In genomic region chrX:121869876-121870477, GRCh38 we compare ENCODE assay signal across 1 cellular context.
TF ChIP-seq lines count a peak whose summit lies in the region.

No MANE protein-coding gene starts in this region.

TF ChIP-seq in GM23338, 12 proteins besides CTCF, POLR2A, EP300 and RAD21 (continued from another document):
- TF ChIP-seq, protein P1, sequence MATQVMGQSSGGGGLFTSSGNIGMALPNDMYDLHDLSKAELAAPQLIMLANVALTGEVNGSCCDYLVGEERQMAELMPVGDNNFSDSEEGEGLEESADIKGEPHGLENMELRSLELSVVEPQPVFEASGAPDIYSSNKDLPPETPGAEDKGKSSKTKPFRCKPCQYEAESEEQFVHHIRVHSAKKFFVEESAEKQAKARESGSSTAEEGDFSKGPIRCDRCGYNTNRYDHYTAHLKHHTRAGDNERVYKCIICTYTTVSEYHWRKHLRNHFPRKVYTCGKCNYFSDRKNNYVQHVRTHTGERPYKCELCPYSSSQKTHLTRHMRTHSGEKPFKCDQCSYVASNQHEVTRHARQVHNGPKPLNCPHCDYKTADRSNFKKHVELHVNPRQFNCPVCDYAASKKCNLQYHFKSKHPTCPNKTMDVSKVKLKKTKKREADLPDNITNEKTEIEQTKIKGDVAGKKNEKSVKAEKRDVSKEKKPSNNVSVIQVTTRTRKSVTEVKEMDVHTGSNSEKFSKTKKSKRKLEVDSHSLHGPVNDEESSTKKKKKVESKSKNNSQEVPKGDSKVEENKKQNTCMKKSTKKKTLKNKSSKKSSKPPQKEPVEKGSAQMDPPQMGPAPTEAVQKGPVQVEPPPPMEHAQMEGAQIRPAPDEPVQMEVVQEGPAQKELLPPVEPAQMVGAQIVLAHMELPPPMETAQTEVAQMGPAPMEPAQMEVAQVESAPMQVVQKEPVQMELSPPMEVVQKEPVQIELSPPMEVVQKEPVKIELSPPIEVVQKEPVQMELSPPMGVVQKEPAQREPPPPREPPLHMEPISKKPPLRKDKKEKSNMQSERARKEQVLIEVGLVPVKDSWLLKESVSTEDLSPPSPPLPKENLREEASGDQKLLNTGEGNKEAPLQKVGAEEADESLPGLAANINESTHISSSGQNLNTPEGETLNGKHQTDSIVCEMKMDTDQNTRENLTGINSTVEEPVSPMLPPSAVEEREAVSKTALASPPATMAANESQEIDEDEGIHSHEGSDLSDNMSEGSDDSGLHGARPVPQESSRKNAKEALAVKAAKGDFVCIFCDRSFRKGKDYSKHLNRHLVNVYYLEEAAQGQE (IDR thresholded peaks at IDR 0.05; ENCODE audit: unreplicated experiment), result no peak
- TF ChIP-seq ZNF114 (CRISPR knock-in tag; IDR thresholded peaks at IDR 0.05) (no peak), POLR2AphosphoS5 (IDR thresholded peaks at IDR 0.05; ENCODE audit: low read depth) (no peak), EZH2phosphoT487 (IDR thresholded peaks at IDR 0.05; ENCODE audit: unreplicated experiment) (no peak), CREB1 (CRISPR knock-in tag; IDR thresholded peaks at IDR 0.05; ENCODE audit: low read depth) (no peak)
- TF ChIP-seq, protein P2, sequence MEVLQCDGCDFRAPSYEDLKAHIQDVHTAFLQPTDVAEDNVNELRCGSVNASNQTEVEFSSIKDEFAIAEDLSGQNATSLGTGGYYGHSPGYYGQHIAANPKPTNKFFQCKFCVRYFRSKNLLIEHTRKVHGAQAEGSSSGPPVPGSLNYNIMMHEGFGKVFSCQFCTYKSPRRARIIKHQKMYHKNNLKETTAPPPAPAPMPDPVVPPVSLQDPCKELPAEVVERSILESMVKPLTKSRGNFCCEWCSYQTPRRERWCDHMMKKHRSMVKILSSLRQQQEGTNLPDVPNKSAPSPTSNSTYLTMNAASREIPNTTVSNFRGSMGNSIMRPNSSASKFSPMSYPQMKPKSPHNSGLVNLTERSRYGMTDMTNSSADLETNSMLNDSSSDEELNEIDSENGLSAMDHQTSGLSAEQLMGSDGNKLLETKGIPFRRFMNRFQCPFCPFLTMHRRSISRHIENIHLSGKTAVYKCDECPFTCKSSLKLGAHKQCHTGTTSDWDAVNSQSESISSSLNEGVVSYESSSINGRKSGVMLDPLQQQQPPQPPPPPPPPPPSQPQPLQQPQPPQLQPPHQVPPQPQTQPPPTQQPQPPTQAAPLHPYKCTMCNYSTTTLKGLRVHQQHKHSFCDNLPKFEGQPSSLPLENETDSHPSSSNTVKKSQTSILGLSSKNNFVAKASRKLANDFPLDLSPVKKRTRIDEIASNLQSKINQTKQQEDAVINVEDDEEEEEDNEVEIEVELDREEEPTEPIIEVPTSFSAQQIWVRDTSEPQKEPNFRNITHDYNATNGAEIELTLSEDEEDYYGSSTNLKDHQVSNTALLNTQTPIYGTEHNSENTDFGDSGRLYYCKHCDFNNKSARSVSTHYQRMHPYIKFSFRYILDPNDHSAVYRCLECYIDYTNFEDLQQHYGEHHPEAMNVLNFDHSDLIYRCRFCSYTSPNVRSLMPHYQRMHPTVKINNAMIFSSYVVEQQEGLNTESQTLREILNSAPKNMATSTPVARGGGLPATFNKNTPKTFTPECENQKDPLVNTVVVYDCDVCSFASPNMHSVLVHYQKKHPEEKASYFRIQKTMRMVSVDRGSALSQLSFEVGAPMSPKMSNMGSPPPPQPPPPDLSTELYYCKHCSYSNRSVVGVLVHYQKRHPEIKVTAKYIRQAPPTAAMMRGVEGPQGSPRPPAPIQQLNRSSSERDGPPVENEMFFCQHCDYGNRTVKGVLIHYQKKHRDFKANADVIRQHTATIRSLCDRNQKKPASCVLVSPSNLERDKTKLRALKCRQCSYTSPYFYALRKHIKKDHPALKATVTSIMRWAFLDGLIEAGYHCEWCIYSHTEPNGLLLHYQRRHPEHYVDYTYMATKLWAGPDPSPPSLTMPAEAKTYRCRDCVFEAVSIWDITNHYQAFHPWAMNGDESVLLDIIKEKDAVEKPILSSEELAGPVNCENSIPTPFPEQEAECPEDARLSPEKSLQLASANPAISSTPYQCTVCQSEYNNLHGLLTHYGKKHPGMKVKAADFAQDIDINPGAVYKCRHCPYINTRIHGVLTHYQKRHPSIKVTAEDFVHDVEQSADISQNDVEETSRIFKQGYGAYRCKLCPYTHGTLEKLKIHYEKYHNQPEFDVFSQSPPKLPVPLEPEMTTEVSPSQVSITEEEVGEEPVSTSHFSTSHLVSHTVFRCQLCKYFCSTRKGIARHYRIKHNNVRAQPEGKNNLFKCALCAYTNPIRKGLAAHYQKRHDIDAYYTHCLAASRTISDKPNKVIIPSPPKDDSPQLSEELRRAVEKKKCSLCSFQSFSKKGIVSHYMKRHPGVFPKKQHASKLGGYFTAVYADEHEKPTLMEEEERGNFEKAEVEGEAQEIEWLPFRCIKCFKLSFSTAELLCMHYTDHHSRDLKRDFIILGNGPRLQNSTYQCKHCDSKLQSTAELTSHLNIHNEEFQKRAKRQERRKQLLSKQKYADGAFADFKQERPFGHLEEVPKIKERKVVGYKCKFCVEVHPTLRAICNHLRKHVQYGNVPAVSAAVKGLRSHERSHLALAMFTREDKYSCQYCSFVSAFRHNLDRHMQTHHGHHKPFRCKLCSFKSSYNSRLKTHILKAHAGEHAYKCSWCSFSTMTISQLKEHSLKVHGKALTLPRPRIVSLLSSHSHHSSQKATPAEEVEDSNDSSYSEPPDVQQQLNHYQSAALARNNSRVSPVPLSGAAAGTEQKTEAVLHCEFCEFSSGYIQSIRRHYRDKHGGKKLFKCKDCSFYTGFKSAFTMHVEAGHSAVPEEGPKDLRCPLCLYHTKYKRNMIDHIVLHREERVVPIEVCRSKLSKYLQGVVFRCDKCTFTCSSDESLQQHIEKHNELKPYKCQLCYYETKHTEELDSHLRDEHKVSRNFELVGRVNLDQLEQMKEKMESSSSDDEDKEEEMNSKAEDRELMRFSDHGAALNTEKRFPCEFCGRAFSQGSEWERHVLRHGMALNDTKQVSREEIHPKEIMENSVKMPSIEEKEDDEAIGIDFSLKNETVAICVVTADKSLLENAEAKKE (CRISPR knock-in tag; IDR thresholded peaks at IDR 0.05), result no peak
